8 cellular contexts compared by ENCODE assay signal in genomic region chr2:157438907-157439791, GRCh38. TPM values are rescaled to one million over a fixed set of nuclear protein-coding genes. Genes with fewer than 3 reads are reported as not detected.
A peak's percentile ranks its signal among the peaks of the same experiment; 100 is the strongest.
DNase-seq lines count a peak whose midpoint lies in the region; ATAC-seq and TF ChIP-seq lines count a peak whose summit lies in the region.

No MANE protein-coding gene starts in this region.

- POLR2A ChIA-PET in activated CD8-positive, alpha-beta T cell treated with anti-CD3 and anti-CD28 coated beads for 36 hours (lab: Charles Lee), result interaction anchor here (0.6 to 27.4 kb wide), 15 partner anchors 13 to 189 kb away, joined by 3 to 1592 read pairs (median 8); partner anchors contain the start of gene ERMN

- no peak overlapping the region for H2AFZ ChIP-seq in osteoblast (ENCODE audit: low read length)

- no peak overlapping the region for H3K4me2 ChIP-seq in osteoblast (ENCODE audit: insufficient read depth, low read length)

- peak; percentile 38 for DNase-seq in activated naive CD4-positive, alpha-beta T cell treated with anti-CD3 and anti-CD28 coated beads for 36 hours
- DNase-seq in activated naive CD4-positive, alpha-beta T cell treated with Interleukin-2 at 50 U/mL for 16 hours, result no peak
- peak; percentile 44 for DNase-seq in activated CD8-positive, alpha-beta T cell treated with anti-CD3 and anti-CD28 coated beads for 36 hours
- peak; percentile 13 for DNase-seq in osteoblast (ENCODE audit: insufficient read length, low spot score, missing footprints)
- DNase-seq in GM13976 (ENCODE audit: low spot score), result no peak
- DNase-seq in DMS153 treated with DMSO at 0.1 percent for 48 hours (lab: John Stamatoyannopoulos, UW; ENCODE audit: unreplicated experiment), result no peak
- no peak for DNase-seq in amniotic stem cell (lab: John Stamatoyannopoulos, UW)

- no peaks in the 10 kb centered on the region for H3K79me2 ChIP-seq in osteoblast (ENCODE audit: insufficient read depth, low read length)

- CTCF ChIA-PET in activated naive CD4-positive, alpha-beta T cell treated with anti-CD3 and anti-CD28 coated beads for 36 hours (lab: Charles Lee), result interaction anchor here (0.7 to 2.9 kb wide), 16 partner anchors 8 to 1451 kb away, joined by 3 to 16 read pairs (median 4); no protein-coding TSS in a partner anchor
- CTCF ChIA-PET in activated CD8-positive, alpha-beta T cell treated with anti-CD3 and anti-CD28 coated beads for 36 hours (lab: Charles Lee), result interaction anchor here (0.9 to 2.9 kb wide), 18 partner anchors 8 to 158 kb away, joined by 3 to 14 read pairs (median 4); no protein-coding TSS in a partner anchor

- no peaks in the 10 kb centered on the region for H3K9me3 Mint-ChIP-seq in activated naive CD4-positive, alpha-beta T cell treated with anti-CD3 and anti-CD28 coated beads for 36 hours
- H3K9me3 Mint-ChIP-seq in activated CD8-positive, alpha-beta T cell treated with anti-CD3 and anti-CD28 coated beads for 36 hours, result no peaks in the 10 kb centered on the region

- H3K4me3 ChIP-seq in osteoblast (ENCODE audit: insufficient read depth, low read length), result no peak overlapping the region

- in situ Hi-C loops in GM13976 (cut with MboI; ENCODE audit: low sequenced_read_pairs, unreplicated experiment), result no loop called here

- peak overlapping the region; percentile 97 for H3K4me3 Mint-ChIP-seq in activated naive CD4-positive, alpha-beta T cell treated with anti-CD3 and anti-CD28 coated beads for 36 hours
- H3K4me3 Mint-ChIP-seq in activated CD8-positive, alpha-beta T cell treated with anti-CD3 and anti-CD28 coated beads for 36 hours, result peak overlapping the region; percentile 90

- no peak for TF ChIP-seq CTCF in activated CD8-positive, alpha-beta T cell treated with anti-CD3 and anti-CD28 coated beads for 36 hours (IDR thresholded peaks at IDR 0.05)
- TF ChIP-seq CTCF in osteoblast (IDR thresholded peaks at IDR 0.05; ENCODE audit: extremely low read depth, low read depth, low read length) (no peak), GM13976 (IDR thresholded peaks at IDR 0.05; ENCODE audit: borderline replicate concordance, control extremely low read depth, extremely low read depth, insufficient read depth, missing control alignments) (no peak)

- no peaks in the 10 kb centered on the region for H3K36me3 ChIP-seq in osteoblast (ENCODE audit: insufficient read depth, low read length)

- H3K4me1 ChIP-seq in osteoblast (ENCODE audit: insufficient read depth, low read length), result peaks cover 4% of the 10 kb centered on the region

- peak overlapping the region; percentile 100 for H3K27ac Mint-ChIP-seq in activated naive CD4-positive, alpha-beta T cell treated with anti-CD3 and anti-CD28 coated beads for 36 hours
- peak overlapping the region; percentile 94 for H3K27ac Mint-ChIP-seq in activated CD8-positive, alpha-beta T cell treated with anti-CD3 and anti-CD28 coated beads for 36 hours

- no peaks in the 10 kb centered on the region for H4K20me1 ChIP-seq in osteoblast (ENCODE audit: insufficient read depth, low read length)

- H3K27me3 ChIP-seq in osteoblast (ENCODE audit: insufficient read depth, low read length), result peaks cover 19% of the 10 kb centered on the region

- H3K36me3 Mint-ChIP-seq in activated naive CD4-positive, alpha-beta T cell treated with anti-CD3 and anti-CD28 coated beads for 36 hours (ENCODE audit: low read depth), result peaks cover 98% of the 10 kb centered on the region
- H3K36me3 Mint-ChIP-seq in activated CD8-positive, alpha-beta T cell treated with anti-CD3 and anti-CD28 coated beads for 36 hours (ENCODE audit: low read depth), result peaks cover 97% of the 10 kb centered on the region

- peaks cover 7% of the 10 kb centered on the region for H3K4me1 Mint-ChIP-seq in activated naive CD4-positive, alpha-beta T cell treated with anti-CD3 and anti-CD28 coated beads for 36 hours (ENCODE audit: low read depth)
- peaks cover 1% of the 10 kb centered on the region for H3K4me1 Mint-ChIP-seq in activated CD8-positive, alpha-beta T cell treated with anti-CD3 and anti-CD28 coated beads for 36 hours (ENCODE audit: low read depth)

- H3K9me3 ChIP-seq in osteoblast (ENCODE audit: low read depth, low read length), result no peaks in the 10 kb centered on the region

- ATAC-seq in HG03378 (IDR thresholded peaks at IDR 0.05; ENCODE audit: unreplicated experiment), result peak; percentile 13
- ATAC-seq in activated CD8-positive, alpha-beta T cell treated with anti-CD3 and anti-CD28 coated beads for 36 hours, result peak; percentile 4

- intact Hi-C loops in activated naive CD4-positive, alpha-beta T cell treated with anti-CD3 and anti-CD28 coated beads for 36 hours (cut with micrococcal nuclease), result no loop called here
- intact Hi-C loops in activated CD8-positive, alpha-beta T cell treated with anti-CD3 and anti-CD28 coated beads for 36 hours (cut with micrococcal nuclease), result no loop called here

- H3K27ac ChIP-seq in osteoblast (ENCODE audit: low read depth, low read length), result no peak overlapping the region

- no peaks in the 10 kb centered on the region for H3K27me3 Mint-ChIP-seq in activated naive CD4-positive, alpha-beta T cell treated with anti-CD3 and anti-CD28 coated beads for 36 hours (ENCODE audit: low read depth)
- H3K27me3 Mint-ChIP-seq in activated CD8-positive, alpha-beta T cell treated with anti-CD3 and anti-CD28 coated beads for 36 hours, result no peaks in the 10 kb centered on the region

RNA-seq across cellular contexts. Expression of gene CYTIP, which starts 4.7 kb away (rescaled TPM):
- total RNA-seq in activated naive CD4-positive, alpha-beta T cell treated with anti-CD3 and anti-CD28 coated beads for 36 hours, result 100 to 1,000 TPM; 599 to 610 TPM
- 100 to 1,000 TPM; 514 to 520 TPM for total RNA-seq in activated CD8-positive, alpha-beta T cell treated with anti-CD3 and anti-CD28 coated beads for 36 hours
- 1.2 and 1.4 TPM in 2 replicates for total RNA-seq in osteoblast

Comparison
In these comparisons a context has a peak if more than half of its experiments do, and no peak if none do; other contexts are left out.
1. DNase-seq: peak in activated naive CD4-positive, alpha-beta T cell treated with anti-CD3 and anti-CD28 coated beads for 36 hours (single experiment), activated CD8-positive, alpha-beta T cell treated with anti-CD3 and anti-CD28 coated beads for 36 hours (single experiment) and osteoblast (single experiment); none in activated naive CD4-positive, alpha-beta T cell treated with Interleukin-2 at 50 U/mL for 16 hours (single experiment), GM13976 (single experiment), DMS153 treated with DMSO at 0.1 percent for 48 hours (single experiment) and amniotic stem cell (single experiment).
2. RNA of gene CYTIP, which starts 4.7 kb away (total RNA-seq): 599 to 610 TPM in activated naive CD4-positive, alpha-beta T cell treated with anti-CD3 and anti-CD28 coated beads for 36 hours and 514 to 520 TPM in activated CD8-positive, alpha-beta T cell treated with anti-CD3 and anti-CD28 coated beads for 36 hours; 1.2 to 1.4 TPM in osteoblast; every median in the first group is over 100 times any median in the second.